ENCODE assay signal across 4 cellular contexts in genomic region chr12:63317880-63318279, GRCh38.
"Had no signal": no experiment of that assay in that cellular context is flagged by ENCODE, and none has a peak within 500 bp of the region (broad histone marks: within the 10 kb centered on the region; RNA-seq: fewer than 3 reads in every experiment).

No MANE protein-coding gene starts in this region.

- H3K4me3 ChIP-seq: GM23338 had no signal

- DNase-seq: H9, HCEC 1CT, IMR-90 had no signal
